10 cellular contexts compared by ENCODE assay signal in genomic region chr12:93698307-93699092, GRCh38. TPM values are rescaled to one million over a fixed set of nuclear protein-coding genes. Genes with fewer than 3 reads are reported as not detected.
A peak's percentile ranks its signal among the peaks of the same experiment; 100 is the strongest.
DNase-seq lines count a peak whose midpoint lies in the region; ATAC-seq and TF ChIP-seq lines count a peak whose summit lies in the region.
"Had no signal": no experiment of that assay in that cellular context is flagged by ENCODE, and none has a peak within 500 bp of the region (broad histone marks: within the 10 kb centered on the region; RNA-seq: fewer than 3 reads in every experiment).

No MANE protein-coding gene starts in this region.

- H2AFZ ChIP-seq in GM23248 (peak overlapping the region; percentile 54), fibroblast of lung (ENCODE audit: low read length) (no peak overlapping the region)

- no peak for ATAC-seq in upper lobe of left lung (ENCODE audit: low FRiP score in 2 of 2)
- no peak for ATAC-seq in HG02623 (IDR thresholded peaks at IDR 0.05; ENCODE audit: unreplicated experiment)

- H3K4me3 ChIP-seq in GM23248 (peak overlapping the region; percentile 40), fibroblast of lung (replicated peaks in 1 of 4; ENCODE audit: control extremely low read depth in 1 of 4, insufficient read depth in 1 of 4, low read depth in 3 of 4, low read length in 4 of 4) (no peak overlapping the region), prostate gland (no peak overlapping the region), upper lobe of left lung (no peak overlapping the region)
- H3K4me3 ChIP-seq: Peyer's patch had no signal

- H3K36me3 ChIP-seq in GM23248 (ENCODE audit: low read depth): no peaks in the 10 kb centered on the region
- no peaks in the 10 kb centered on the region for H3K36me3 ChIP-seq in fibroblast of lung (ENCODE audit: control insufficient read depth, insufficient read depth, low read length)
- no peaks in the 10 kb centered on the region for H3K36me3 ChIP-seq in prostate gland
- no peaks in the 10 kb centered on the region for H3K36me3 ChIP-seq in upper lobe of left lung
- H3K36me3 ChIP-seq: Peyer's patch had no signal

- H3K9me2 ChIP-seq in GM23248 (ENCODE audit: insufficient read depth): no peaks in the 10 kb centered on the region

- in situ Hi-C loops in GM23248 (cut with MboI): no loop called here

- peak overlapping the region; percentile 93 for H3K27ac ChIP-seq in GM23248
- peak overlapping the region; percentile 40 for H3K27ac ChIP-seq in fibroblast of lung (ENCODE audit: insufficient read depth, low read length)
- H3K27ac ChIP-seq in prostate gland: peak overlapping the region; percentile 41 to 56
- H3K27ac ChIP-seq in upper lobe of left lung: peak overlapping the region in 2 of 4 donors; percentile 32 to 40
- H3K27ac ChIP-seq: Peyer's patch had no signal

- H4K20me1 ChIP-seq in GM23248 (ENCODE audit: insufficient read depth) (no peaks in the 10 kb centered on the region), fibroblast of lung (ENCODE audit: control insufficient read depth, extremely low read depth, insufficient read depth, low read length) (no peaks in the 10 kb centered on the region)

- no peak for TF ChIP-seq POLR2A in prostate gland (IDR thresholded peaks at IDR 0.05)
- no peak for TF ChIP-seq POLR2A in upper lobe of left lung (IDR thresholded peaks at IDR 0.05)

- H3F3A ChIP-seq in GM23248 (ENCODE audit: insufficient read depth): peaks cover 47% of the 10 kb centered on the region

- WGBS in GM23248 (ENCODE audit: low coverage in 1 of 2, low lambda C conversion rate in 2 of 2, missing lambda C conversion rate in 2 of 2), 2 experiments: 58 to 61% methylated on average over 3 of the region's 3 CpGs
- WGBS in prostate gland: 29% methylated on average over 3 of the region's 3 CpGs
- WGBS in upper lobe of left lung, 2 donors: 48 to 49% methylated on average over 3 of the region's 3 CpGs

- H3K4me1 ChIP-seq in GM23248 (ENCODE audit: insufficient read depth) (peaks cover 47% of the 10 kb centered on the region), fibroblast of lung (ENCODE audit: control insufficient read depth, extremely low read depth, insufficient read depth, low read length) (peaks cover 10% of the 10 kb centered on the region), prostate gland (replicated peaks) (no peaks in the 10 kb centered on the region), upper lobe of left lung (peaks cover 0 to 16% (median 12%) of the 10 kb centered on the region in 4 donors)
- H3K4me1 ChIP-seq: Peyer's patch had no signal

- H3K27me3 ChIP-seq in GM23248 (replicated peaks; ENCODE audit: insufficient read depth) (no peaks in the 10 kb centered on the region), fibroblast of lung (ENCODE audit: control insufficient read depth, insufficient read depth, low read length) (no peaks in the 10 kb centered on the region), prostate gland (replicated peaks; ENCODE audit: insufficient read depth) (no peaks in the 10 kb centered on the region), upper lobe of left lung (no peaks in the 10 kb centered on the region)
- H3K27me3 ChIP-seq: Peyer's patch had no signal

- H3K79me2 ChIP-seq in GM23248 (ENCODE audit: insufficient read depth) (no peaks in the 10 kb centered on the region), fibroblast of lung (ENCODE audit: control insufficient read depth, insufficient read depth, low read length) (no peaks in the 10 kb centered on the region)

- no peaks in the 10 kb centered on the region for H3K9me3 ChIP-seq in GM23248 (ENCODE audit: low read depth)
- H3K9me3 ChIP-seq in fibroblast of lung (ENCODE audit: control insufficient read depth, insufficient read depth, low read depth, low read length): no peaks in the 10 kb centered on the region
- no peaks in the 10 kb centered on the region for H3K9me3 ChIP-seq in prostate gland
- H3K9me3 ChIP-seq in upper lobe of left lung: no peaks in the 10 kb centered on the region
- H3K9me3 ChIP-seq: Peyer's patch had no signal

- H3K4me2 ChIP-seq in GM23248 (ENCODE audit: unreplicated experiment) (peak overlapping the region; percentile 64), fibroblast of lung (ENCODE audit: extremely low read depth, insufficient read depth, low read length) (peak overlapping the region; percentile 56)

- intact Hi-C loops in prostate gland (cut with DNase I): no loop called here

- TF ChIP-seq EP300 in upper lobe of left lung (IDR thresholded peaks at IDR 0.05): no peak

- DNase-seq in GM23248 (peak; percentile 40), OCI-M1 (lab: John Stamatoyannopoulos, UW) (peak; percentile 67), fibroblast of lung (ENCODE audit: low read depth in 2 of 2) (peak in 1 of 2 donors; percentile 42), prostate gland (ENCODE audit: low spot score) (no peak), A172 (ENCODE audit: low spot score) (no peak), upper lobe of left lung (no peak)
- DNase-seq: Peyer's patch; stimulated activated CD4-positive, alpha-beta T cell treated with anti-CD3 and anti-CD28 coated beads, Interleukin-15, amount 100 ng/mL, for 24 hours; T-helper 9 cell had no signal

- peak overlapping the region; percentile 74 for H3K9ac ChIP-seq in GM23248
- no peak overlapping the region for H3K9ac ChIP-seq in fibroblast of lung (ENCODE audit: insufficient read depth, low read length)

- TF ChIP-seq CTCF in fibroblast of lung (conservative IDR thresholded peaks at IDR 0.05 in 1 of 2, IDR thresholded peaks at IDR 0.05 in 1 of 2; ENCODE audit: low read depth in 1 of 2, low read length in 2 of 2) (no peak), prostate gland (IDR thresholded peaks at IDR 0.05) (no peak), upper lobe of left lung (IDR thresholded peaks at IDR 0.05) (no peak)

RNA-seq across cellular contexts. Expression of gene CRADD, which starts 21.3 kb away (rescaled TPM):
- total RNA-seq in GM23248 (2014; rRNA removed; shearing (Covaris generic)): 12.9 and 21.5 TPM in 2 replicates
- 18.6 and 19.6 TPM in 2 replicates for polyA plus RNA-seq in GM23248 (2016; fragmentation: Nextera tagmentation; extraction: Ambion mirVana)
- 11.8 and 21.1 TPM in 2 replicates for total RNA-seq in fibroblast of lung
- polyA plus RNA-seq in fibroblast of lung: 13.5 and 19.7 TPM in 2 replicates
- polyA plus RNA-seq in fibroblast of lung (2012): 10.5 and 12.1 TPM in 2 replicates
- 5.7 and 13.2 TPM in 2 replicates for polyA minus RNA-seq in fibroblast of lung (ENCODE audit: low replicate concordance)
- 10 to 100 TPM; 38.9 to 42.4 TPM for total RNA-seq in prostate gland
- total RNA-seq in A172 (2014; rRNA removed; shearing (Covaris generic)): 28.8 and 39.0 TPM in 2 replicates
- 10 to 100 TPM; 13.7 to 40.7 (median 29.0) TPM for total RNA-seq in upper lobe of left lung

Comparison
In these comparisons a context has a peak if more than half of its experiments do, and no peak if none do; other contexts are left out.
1. DNase-seq: peak in GM23248 (single experiment) and OCI-M1 (single experiment); none in prostate gland (single experiment), A172 (single experiment) and upper lobe of left lung (0 of 2).